In genomic region chr5:80406980-80407734, GRCh38 we compare ENCODE assay signal across 8 cellular contexts. TPM values are rescaled to one million over a fixed set of nuclear protein-coding genes. Genes with fewer than 3 reads are reported as not detected.
DNase-seq lines count a peak whose midpoint lies in the region; TF ChIP-seq lines count a peak whose summit lies in the region.

No MANE protein-coding gene starts in this region.

- peaks cover 16% of the 10 kb centered on the region for H3K4me1 ChIP-seq in smooth muscle cell (ENCODE audit: low read depth)

- H3K9me3 ChIP-seq in MG63 (no peaks in the 10 kb centered on the region), smooth muscle cell (replicated peaks; ENCODE audit: low read depth) (no peaks in the 10 kb centered on the region)

- WGBS in smooth muscle cell (ENCODE audit: low lambda C conversion rate): 38% methylated on average over 19 of the region's 31 CpGs

- H3K4me1 Mint-ChIP-seq in immature natural killer cell: peaks cover 20 to 39% of the 10 kb centered on the region in 2 donors

- peak overlapping the region; percentile 93 to 95 (median 95) for H3K4me3 Mint-ChIP-seq in immature natural killer cell

- peak overlapping the region; percentile 81 for H3K9ac ChIP-seq in smooth muscle cell (ENCODE audit: low read depth)

- TF ChIP-seq CTCF in smooth muscle cell (IDR thresholded peaks at IDR 0.05; ENCODE audit: borderline replicate concordance, insufficient read depth, poor library complexity, severe bottlenecking) (no peak), GM13976 (IDR thresholded peaks at IDR 0.05; ENCODE audit: borderline replicate concordance, control extremely low read depth, extremely low read depth, insufficient read depth, missing control alignments) (no peak)

- H3K27ac ChIP-seq in angular gyrus (ENCODE audit: low read depth, low read length) (peak overlapping the region; percentile 99), smooth muscle cell (ENCODE audit: low read depth) (peak overlapping the region; percentile 93)

- H4K20me1 ChIP-seq in smooth muscle cell (ENCODE audit: low read depth): peaks cover 33% of the 10 kb centered on the region

- no peaks in the 10 kb centered on the region for H3K27me3 ChIP-seq in MG63
- no peaks in the 10 kb centered on the region for H3K27me3 ChIP-seq in smooth muscle cell (ENCODE audit: low read depth)

- in situ Hi-C loops in GM13976 (cut with MboI; ENCODE audit: low sequenced_read_pairs, unreplicated experiment): no loop called here

- peak overlapping the region; percentile 96 for H3K4me2 ChIP-seq in smooth muscle cell

- H3K4me3 ChIP-seq in MG63 (peak overlapping the region; percentile 89), smooth muscle cell (peak overlapping the region; percentile 97)

- H3K9me3 Mint-ChIP-seq in immature natural killer cell: no peaks in the 10 kb centered on the region

- peak overlapping the region; percentile 89 for H2AFZ ChIP-seq in smooth muscle cell (ENCODE audit: low read depth)

- peaks cover 4 to 12% (median 7%) of the 10 kb centered on the region in 3 donors for H3K27me3 Mint-ChIP-seq in immature natural killer cell (ENCODE audit: low read depth in 3 of 3)

- H3F3A ChIP-seq in smooth muscle cell (ENCODE audit: low read depth): no peaks in the 10 kb centered on the region

- H3K27ac Mint-ChIP-seq in immature natural killer cell: peak overlapping the region; percentile 95 to 99 (median 99)

- DNase-seq in SHP77 (lab: John Stamatoyannopoulos, UW): peak; percentile 12 to 86
- no peak for DNase-seq in SHP77 treated with DMSO at 0.1 percent for 48 hours (lab: John Stamatoyannopoulos, UW)
- peak; percentile 2 for DNase-seq in MG63
- DNase-seq in immature natural killer cell: no peak
- no peak for DNase-seq in smooth muscle cell (lab: John Stamatoyannopoulos, UW; ENCODE audit: unreplicated experiment)
- DNase-seq in GM13976 (ENCODE audit: low spot score): no peak
- DNase-seq in pons (ENCODE audit: low spot score): no peak

- H3K36me3 ChIP-seq in MG63 (no peaks in the 10 kb centered on the region; the same call in 1 of the 2 replicates), smooth muscle cell (ENCODE audit: low read depth) (no peaks in the 10 kb centered on the region)

- H3K36me3 Mint-ChIP-seq in immature natural killer cell: peaks cover 0 to 6% (median 3%) of the 10 kb centered on the region in 3 donors

- H3K79me2 ChIP-seq in smooth muscle cell (ENCODE audit: low read depth): peaks cover 40% of the 10 kb centered on the region

RNA-seq across cellular contexts. Expression of gene ZFYVE16, which starts 0.7 kb away (rescaled TPM):
- 4.5 and 21.1 TPM in 2 replicates for total RNA-seq in MG63 (2014; rRNA removed; shearing (Covaris generic); ENCODE audit: low replicate concordance)
- polyA plus RNA-seq in immature natural killer cell: 1 to 10 TPM; 3.1 to 8.8 (median 3.2) TPM
- total RNA-seq in smooth muscle cell: 40.9 and 52.4 TPM in 2 replicates
- polyA plus RNA-seq in smooth muscle cell: 16.5 and 18.9 TPM in 2 replicates

Comparison
In these comparisons a context has a peak if more than half of its experiments do, and no peak if none do; other contexts are left out.
1. DNase-seq: peak in SHP77 (2 of 2) and MG63 (single experiment); none in SHP77 treated with DMSO at 0.1 percent for 48 hours (single experiment), immature natural killer cell (0 of 3), smooth muscle cell (single experiment), GM13976 (single experiment) and pons (single experiment).